Comparison of ENCODE assay signal across 8 cellular contexts in the genomic region with DNA sequence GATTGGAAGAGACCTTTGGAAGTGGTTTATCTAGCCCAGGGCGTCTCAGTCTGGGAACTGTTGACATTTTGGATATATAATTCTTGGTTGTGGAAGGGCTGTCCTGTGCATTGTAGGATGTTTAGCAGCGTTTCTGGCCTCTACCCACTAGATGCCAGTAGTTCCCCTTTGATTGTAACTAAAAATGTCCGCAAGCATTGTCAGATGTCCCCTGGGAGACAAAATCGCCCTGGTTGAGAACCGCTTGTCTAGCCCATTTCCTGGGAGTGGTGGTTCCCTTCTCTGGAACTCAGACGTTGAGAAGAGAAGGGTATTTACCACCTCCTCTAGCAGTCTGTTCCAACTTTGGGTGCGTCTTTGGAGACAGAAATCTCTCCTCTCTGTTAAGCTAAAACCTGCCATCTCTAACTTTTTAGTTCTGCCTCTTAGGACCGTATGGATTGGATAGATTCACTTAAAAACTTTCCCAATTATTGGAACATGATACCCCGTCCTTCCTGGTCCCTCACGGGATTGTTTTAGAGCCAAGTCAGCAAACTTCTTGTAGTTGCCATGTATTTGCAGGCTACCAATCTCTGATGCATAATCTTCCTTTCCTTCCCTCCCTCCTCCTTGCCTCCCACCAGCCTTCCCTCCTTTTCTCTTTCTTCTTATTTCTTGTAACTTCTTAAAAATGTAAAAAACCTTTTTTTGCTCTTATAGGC. TPM values are rescaled to one million over a fixed set of nuclear protein-coding genes. Genes with fewer than 3 reads are reported as not detected.
DNase-seq lines count a peak whose midpoint lies in the region; ATAC-seq and TF ChIP-seq lines count a peak whose summit lies in the region.

No MANE protein-coding gene starts in this region.

- peak overlapping the region; percentile 50 for H3K4me3 Mint-ChIP-seq in osteocyte (ENCODE audit: unreplicated experiment)
- H3K4me3 Mint-ChIP-seq in activated CD4-positive, alpha-beta memory T cell treated with anti-CD3 and anti-CD28 coated beads for 36 hours, result no peak overlapping the region

- peak; percentile 46 for TF ChIP-seq CTCF in BJ (IDR thresholded peaks at IDR 0.05; ENCODE audit: insufficient read depth, low read depth, low read length)
- TF ChIP-seq CTCF in osteocyte (IDR thresholded peaks at IDR 0.05), result peak; percentile 54

- H3K4me3 ChIP-seq in BJ (ENCODE audit: low read depth, low read length) (no peak overlapping the region), MG63 (no peak overlapping the region)

- H3K4me1 Mint-ChIP-seq in osteocyte (ENCODE audit: unreplicated experiment), result peaks cover 30% of the 10 kb centered on the region
- H3K4me1 Mint-ChIP-seq in activated CD4-positive, alpha-beta memory T cell treated with anti-CD3 and anti-CD28 coated beads for 36 hours (ENCODE audit: low read depth), result peaks cover 33% of the 10 kb centered on the region

- no peaks in the 10 kb centered on the region for H3K9me3 ChIP-seq in MG63

- peak; percentile 88 for ATAC-seq in GM18909 (IDR thresholded peaks at IDR 0.05; ENCODE audit: poor library complexity, unreplicated experiment)
- peak; percentile 56 for ATAC-seq in HG03439 (IDR thresholded peaks at IDR 0.05; ENCODE audit: unreplicated experiment)

- CTCF ChIA-PET in BJ (lab: Yijun Ruan, JAX), result interaction anchor here (0.6 to 2.4 kb wide), 9 partner anchors 8 to 145 kb away, joined by 3 to 10 read pairs (median 4); a partner anchor contains a TSS
- CTCF ChIA-PET in activated CD4-positive, alpha-beta memory T cell treated with anti-CD3 and anti-CD28 coated beads for 36 hours (lab: Charles Lee), result interaction anchor here (1.1 to 2.2 kb wide), 2 partner anchors 14 to 457 kb away, joined by 4 to 5 read pairs; a partner anchor contains a TSS

- H3K27me3 ChIP-seq in BJ (ENCODE audit: control insufficient read depth, insufficient read depth, low read length) (no peaks in the 10 kb centered on the region), MG63 (no peaks in the 10 kb centered on the region)

- peaks cover 8% of the 10 kb centered on the region for H3K36me3 ChIP-seq in BJ (ENCODE audit: control insufficient read depth, insufficient read depth, low read length)
- H3K36me3 ChIP-seq in MG63, result peaks cover 36% of the 10 kb centered on the region

- no peaks in the 10 kb centered on the region for H3K9me3 Mint-ChIP-seq in osteocyte (ENCODE audit: unreplicated experiment)
- no peaks in the 10 kb centered on the region for H3K9me3 Mint-ChIP-seq in activated CD4-positive, alpha-beta memory T cell treated with anti-CD3 and anti-CD28 coated beads for 36 hours

- peak overlapping the region; percentile 85 for H3K27ac Mint-ChIP-seq in osteocyte (ENCODE audit: unreplicated experiment)
- H3K27ac Mint-ChIP-seq in activated CD4-positive, alpha-beta memory T cell treated with anti-CD3 and anti-CD28 coated beads for 36 hours, result no peak overlapping the region

- intact Hi-C loops in activated CD4-positive, alpha-beta memory T cell treated with anti-CD3 and anti-CD28 coated beads for 36 hours (cut with micrococcal nuclease), result no loop called here

- H3K27me3 Mint-ChIP-seq in osteocyte (ENCODE audit: unreplicated experiment), result no peaks in the 10 kb centered on the region
- no peaks in the 10 kb centered on the region for H3K27me3 Mint-ChIP-seq in activated CD4-positive, alpha-beta memory T cell treated with anti-CD3 and anti-CD28 coated beads for 36 hours

- DNase-seq in BJ (ENCODE audit: low read depth), result no peak
- DNase-seq in cerebellar cortex (ENCODE audit: low spot score), result peak; percentile 34
- DNase-seq in osteocyte (ENCODE audit: extremely low spot score, unreplicated experiment), result no peak
- DNase-seq in NCI-H1694 treated with DMSO at 0.1 percent for 48 hours (lab: John Stamatoyannopoulos, UW), result no peak
- no peak for DNase-seq in activated CD4-positive, alpha-beta memory T cell treated with anti-CD3 and anti-CD28 coated beads for 36 hours
- DNase-seq in MG63, result no peak

- POLR2A ChIA-PET in BJ (lab: Charles Lee), result no interaction called here
- POLR2A ChIA-PET in activated CD4-positive, alpha-beta memory T cell treated with anti-CD3 and anti-CD28 coated beads for 36 hours (lab: Charles Lee), result no interaction called here

- peaks cover 22% of the 10 kb centered on the region for H3K36me3 Mint-ChIP-seq in osteocyte (ENCODE audit: unreplicated experiment)
- H3K36me3 Mint-ChIP-seq in activated CD4-positive, alpha-beta memory T cell treated with anti-CD3 and anti-CD28 coated beads for 36 hours, result peaks cover 30% of the 10 kb centered on the region

RNA-seq across cellular contexts. Expression of a gene that starts 13.9 kb away (rescaled TPM):
- 129 and 152 TPM in 2 replicates for polyA plus RNA-seq in BJ (2011; rRNA removed)
- polyA minus RNA-seq in BJ (2011; rRNA and poly(A)+ RNA removed), result 170 and 196 TPM in 2 replicates
- 95.5 and 102 TPM in 2 replicates for total RNA-seq in osteocyte
- total RNA-seq in activated CD4-positive, alpha-beta memory T cell treated with anti-CD3 and anti-CD28 coated beads for 36 hours, result 10 to 100 TPM; 50.4 to 56.8 TPM
- 92.4 and 122 TPM in 2 replicates for total RNA-seq in MG63 (2014; rRNA removed; shearing (Covaris generic); ENCODE audit: low replicate concordance)
